In genomic region chr5:138538943-138539627, GRCh38 we compare ENCODE assay signal across 2 cellular contexts.
TF ChIP-seq lines count a peak whose summit lies in the region.

No MANE protein-coding gene starts in this region.

TF ChIP-seq in IMR-90, 13 proteins besides CTCF, POLR2A, EP300 and RAD21:
- no peak for TF ChIP-seq CEBPB (IDR thresholded peaks at IDR 0.05; ENCODE audit: low read depth, low read length)
- TF ChIP-seq USF2 (IDR thresholded peaks at IDR 0.05; ENCODE audit: low read depth, low read length) = no peak
- TF ChIP-seq CHD1 (IDR thresholded peaks at IDR 0.05; ENCODE audit: low read depth, low read length) = no peak
- no peak for TF ChIP-seq MAFK (IDR thresholded peaks at IDR 0.05; ENCODE audit: low read depth, low read length)
- no peak for TF ChIP-seq ELK1 (IDR thresholded peaks at IDR 0.05; ENCODE audit: borderline replicate concordance, low read depth, low read length)
- no peak for TF ChIP-seq RFX5 (IDR thresholded peaks at IDR 0.05; ENCODE audit: low read depth, low read length)
- TF ChIP-seq FOS (IDR thresholded peaks at IDR 0.05; ENCODE audit: low read depth, low read length) = no peak
- TF ChIP-seq MAZ (IDR thresholded peaks at IDR 0.05; ENCODE audit: borderline replicate concordance, low read depth, low read length) = no peak
- no peak for TF ChIP-seq NFE2L2 (IDR thresholded peaks at IDR 0.05; ENCODE audit: low read depth, low read length)
- no peak for TF ChIP-seq SMC3 (IDR thresholded peaks at IDR 0.05; ENCODE audit: low read depth, low read length)
- no peak for TF ChIP-seq MXI1 (IDR thresholded peaks at IDR 0.05; ENCODE audit: borderline replicate concordance, low read depth, low read length)
- TF ChIP-seq BHLHE40 (IDR thresholded peaks at IDR 0.05; ENCODE audit: low read depth, low read length) = no peak
- TF ChIP-seq RCOR1 (IDR thresholded peaks at IDR 0.05; ENCODE audit: insufficient replicate concordance, low read length) = no peak

TF ChIP-seq in WTC11, 78 proteins besides CTCF, POLR2A, EP300 and RAD21:
- no peak for TF ChIP-seq RELA (CRISPR knock-in tag; IDR thresholded peaks at IDR 0.05; ENCODE audit: borderline replicate concordance)
- no peak for TF ChIP-seq ZBTB43 (CRISPR knock-in tag; IDR thresholded peaks at IDR 0.05)
- TF ChIP-seq GRHL2 (CRISPR knock-in tag; IDR thresholded peaks at IDR 0.05; ENCODE audit: insufficient replicate concordance, severe bottlenecking) = no peak
- no peak for TF ChIP-seq ZBTB21 (CRISPR knock-in tag; IDR thresholded peaks at IDR 0.05; ENCODE audit: borderline replicate concordance)
- no peak for TF ChIP-seq ZNF317 (CRISPR knock-in tag; IDR thresholded peaks at IDR 0.05; ENCODE audit: borderline replicate concordance, low read depth)
- TF ChIP-seq TCF7 (CRISPR knock-in tag; IDR thresholded peaks at IDR 0.05; ENCODE audit: low read depth) = no peak
- TF ChIP-seq RORB (CRISPR knock-in tag; IDR thresholded peaks at IDR 0.05) = no peak
